In the genomic region with DNA sequence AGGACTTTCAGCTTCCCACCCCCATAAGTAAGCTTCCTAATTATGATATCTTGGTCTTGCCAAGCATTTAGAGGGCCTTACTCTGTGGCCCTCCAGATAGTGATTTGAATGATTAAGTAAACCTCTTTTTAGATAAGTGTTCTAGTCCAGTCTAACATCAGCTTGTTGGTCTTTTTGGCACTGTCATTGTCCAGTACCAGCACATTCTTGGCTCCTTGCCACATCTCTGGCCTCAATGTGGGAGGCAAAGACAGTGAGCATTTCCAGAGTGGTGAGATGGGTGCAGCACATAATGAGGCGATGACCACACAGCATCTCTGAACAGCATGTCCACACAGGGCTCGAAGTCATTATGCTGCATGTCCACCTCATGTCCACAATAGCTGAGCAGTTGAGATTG, we compare ENCODE assay signal across 1 cellular context.
TF ChIP-seq lines count a peak whose summit lies in the region.

No MANE protein-coding gene starts in this region.

TF ChIP-seq in K562, 482 proteins besides CTCF, POLR2A, EP300 and RAD21 (continued from another document):
- TF ChIP-seq, protein P1, sequence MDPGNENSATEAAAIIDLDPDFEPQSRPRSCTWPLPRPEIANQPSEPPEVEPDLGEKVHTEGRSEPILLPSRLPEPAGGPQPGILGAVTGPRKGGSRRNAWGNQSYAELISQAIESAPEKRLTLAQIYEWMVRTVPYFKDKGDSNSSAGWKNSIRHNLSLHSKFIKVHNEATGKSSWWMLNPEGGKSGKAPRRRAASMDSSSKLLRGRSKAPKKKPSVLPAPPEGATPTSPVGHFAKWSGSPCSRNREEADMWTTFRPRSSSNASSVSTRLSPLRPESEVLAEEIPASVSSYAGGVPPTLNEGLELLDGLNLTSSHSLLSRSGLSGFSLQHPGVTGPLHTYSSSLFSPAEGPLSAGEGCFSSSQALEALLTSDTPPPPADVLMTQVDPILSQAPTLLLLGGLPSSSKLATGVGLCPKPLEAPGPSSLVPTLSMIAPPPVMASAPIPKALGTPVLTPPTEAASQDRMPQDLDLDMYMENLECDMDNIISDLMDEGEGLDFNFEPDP (CRISPR knock-in tag; IDR thresholded peaks at IDR 0.05) = no peak
- TF ChIP-seq ZNF830 (CRISPR knock-in tag; IDR thresholded peaks at IDR 0.05) (no peak), SETDB1 (IDR thresholded peaks at IDR 0.05; ENCODE audit: low read length) (no peak), ELF4 (CRISPR knock-in tag; IDR thresholded peaks at IDR 0.05) (no peak), CHD4 (IDR thresholded peaks at IDR 0.05; ENCODE audit: insufficient read depth, insufficient replicate concordance, low read depth, low read length, poor library complexity, severe bottlenecking) (no peak), ZNF764 (CRISPR knock-in tag; IDR thresholded peaks at IDR 0.05; ENCODE audit: low read depth) (no peak), NR2C2 (CRISPR knock-in tag; IDR thresholded peaks at IDR 0.05) (no peak), NR2C2 (tag; IDR thresholded peaks at IDR 0.05) (0 out of 2 replicates have a peak, but pooled peaks have one; percentile 7), SMARCA5 (IDR thresholded peaks at IDR 0.05) (0 out of 2 replicates have a peak, but pooled peaks have one; percentile 26), ZNF354B (CRISPR knock-in tag; IDR thresholded peaks at IDR 0.05) (no peak), KLF13 (tag; IDR thresholded peaks at IDR 0.05; ENCODE audit: borderline replicate concordance, low read depth) (no peak), DMBX1 (CRISPR knock-in tag; IDR thresholded peaks at IDR 0.05; ENCODE audit: borderline replicate concordance) (no peak), MAFK (IDR thresholded peaks at IDR 0.05; ENCODE audit: low read length) (peak; percentile 51; the same call in 1 of the 2 replicates), EHMT2 (IDR thresholded peaks at IDR 0.05) (no peak), U2AF1 (optimal IDR thresholded peaks at IDR 0.05; ENCODE audit: low read depth, low read length) (no peak), SNRNP70 (optimal IDR thresholded peaks at IDR 0.05; ENCODE audit: low read depth, low read length) (no peak)
- TF ChIP-seq, protein P2, sequence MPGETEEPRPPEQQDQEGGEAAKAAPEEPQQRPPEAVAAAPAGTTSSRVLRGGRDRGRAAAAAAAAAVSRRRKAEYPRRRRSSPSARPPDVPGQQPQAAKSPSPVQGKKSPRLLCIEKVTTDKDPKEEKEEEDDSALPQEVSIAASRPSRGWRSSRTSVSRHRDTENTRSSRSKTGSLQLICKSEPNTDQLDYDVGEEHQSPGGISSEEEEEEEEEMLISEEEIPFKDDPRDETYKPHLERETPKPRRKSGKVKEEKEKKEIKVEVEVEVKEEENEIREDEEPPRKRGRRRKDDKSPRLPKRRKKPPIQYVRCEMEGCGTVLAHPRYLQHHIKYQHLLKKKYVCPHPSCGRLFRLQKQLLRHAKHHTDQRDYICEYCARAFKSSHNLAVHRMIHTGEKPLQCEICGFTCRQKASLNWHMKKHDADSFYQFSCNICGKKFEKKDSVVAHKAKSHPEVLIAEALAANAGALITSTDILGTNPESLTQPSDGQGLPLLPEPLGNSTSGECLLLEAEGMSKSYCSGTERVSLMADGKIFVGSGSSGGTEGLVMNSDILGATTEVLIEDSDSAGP (CRISPR knock-in tag; IDR thresholded peaks at IDR 0.05) = no peak
- TF ChIP-seq, protein P3, sequence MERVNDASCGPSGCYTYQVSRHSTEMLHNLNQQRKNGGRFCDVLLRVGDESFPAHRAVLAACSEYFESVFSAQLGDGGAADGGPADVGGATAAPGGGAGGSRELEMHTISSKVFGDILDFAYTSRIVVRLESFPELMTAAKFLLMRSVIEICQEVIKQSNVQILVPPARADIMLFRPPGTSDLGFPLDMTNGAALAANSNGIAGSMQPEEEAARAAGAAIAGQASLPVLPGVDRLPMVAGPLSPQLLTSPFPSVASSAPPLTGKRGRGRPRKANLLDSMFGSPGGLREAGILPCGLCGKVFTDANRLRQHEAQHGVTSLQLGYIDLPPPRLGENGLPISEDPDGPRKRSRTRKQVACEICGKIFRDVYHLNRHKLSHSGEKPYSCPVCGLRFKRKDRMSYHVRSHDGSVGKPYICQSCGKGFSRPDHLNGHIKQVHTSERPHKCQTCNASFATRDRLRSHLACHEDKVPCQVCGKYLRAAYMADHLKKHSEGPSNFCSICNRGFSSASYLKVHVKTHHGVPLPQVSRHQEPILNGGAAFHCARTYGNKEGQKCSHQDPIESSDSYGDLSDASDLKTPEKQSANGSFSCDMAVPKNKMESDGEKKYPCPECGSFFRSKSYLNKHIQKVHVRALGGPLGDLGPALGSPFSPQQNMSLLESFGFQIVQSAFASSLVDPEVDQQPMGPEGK (CRISPR knock-in tag; IDR thresholded peaks at IDR 0.05; ENCODE audit: borderline replicate concordance) = no peak
- TF ChIP-seq, protein P4, sequence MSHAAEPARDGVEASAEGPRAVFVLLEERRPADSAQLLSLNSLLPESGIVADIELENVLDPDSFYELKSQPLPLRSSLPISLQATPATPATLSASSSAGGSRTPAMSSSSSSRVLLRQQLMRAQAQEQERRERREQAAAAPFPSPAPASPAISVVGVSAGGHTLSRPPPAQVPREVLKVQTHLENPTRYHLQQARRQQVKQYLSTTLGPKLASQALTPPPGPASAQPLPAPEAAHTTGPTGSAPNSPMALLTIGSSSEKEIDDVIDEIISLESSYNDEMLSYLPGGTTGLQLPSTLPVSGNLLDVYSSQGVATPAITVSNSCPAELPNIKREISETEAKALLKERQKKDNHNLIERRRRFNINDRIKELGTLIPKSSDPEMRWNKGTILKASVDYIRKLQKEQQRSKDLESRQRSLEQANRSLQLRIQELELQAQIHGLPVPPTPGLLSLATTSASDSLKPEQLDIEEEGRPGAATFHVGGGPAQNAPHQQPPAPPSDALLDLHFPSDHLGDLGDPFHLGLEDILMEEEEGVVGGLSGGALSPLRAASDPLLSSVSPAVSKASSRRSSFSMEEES (CRISPR knock-in tag; IDR thresholded peaks at IDR 0.05) = no peak
- TF ChIP-seq, protein P5, sequence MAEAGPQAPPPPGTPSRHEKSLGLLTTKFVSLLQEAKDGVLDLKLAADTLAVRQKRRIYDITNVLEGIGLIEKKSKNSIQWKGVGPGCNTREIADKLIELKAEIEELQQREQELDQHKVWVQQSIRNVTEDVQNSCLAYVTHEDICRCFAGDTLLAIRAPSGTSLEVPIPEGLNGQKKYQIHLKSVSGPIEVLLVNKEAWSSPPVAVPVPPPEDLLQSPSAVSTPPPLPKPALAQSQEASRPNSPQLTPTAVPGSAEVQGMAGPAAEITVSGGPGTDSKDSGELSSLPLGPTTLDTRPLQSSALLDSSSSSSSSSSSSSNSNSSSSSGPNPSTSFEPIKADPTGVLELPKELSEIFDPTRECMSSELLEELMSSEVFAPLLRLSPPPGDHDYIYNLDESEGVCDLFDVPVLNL (CRISPR knock-in tag; IDR thresholded peaks at IDR 0.05; ENCODE audit: low read depth) = no peak
